Comparison of ENCODE assay signal across 1 cellular context in genomic region chrX:130268500-130269170, GRCh38.
TF ChIP-seq lines count a peak whose summit lies in the region.

ZNF280C (minus strand) TSS chrX:130268899; CDS start chrX:130260449, 8,450 bp downstream.

TF ChIP-seq in K562, 482 proteins besides CTCF, POLR2A, EP300 and RAD21 (continued from another document and continues in another):
- TF ChIP-seq PBX2 (CRISPR knock-in tag; IDR thresholded peaks at IDR 0.05; ENCODE audit: low read depth), result no peak
- 0 out of 2 replicates have a peak, but pooled peaks have one; percentile 23 for TF ChIP-seq PBX2 (tag; conservative IDR thresholded peaks at IDR 0.05; ENCODE audit: low read depth)
- no peak; the same call in 1 of the 2 replicates for TF ChIP-seq THAP12 (CRISPR knock-in tag; IDR thresholded peaks at IDR 0.05)
- no peak for TF ChIP-seq U2AF1 (optimal IDR thresholded peaks at IDR 0.05; ENCODE audit: low read depth, low read length)
- TF ChIP-seq TEAD4 (IDR thresholded peaks at IDR 0.05; ENCODE audit: low read length), result 0 out of 2 replicates have a peak, but pooled peaks have one; percentile 39
- no peak for TF ChIP-seq TEAD4 (CRISPR knock-in tag; IDR thresholded peaks at IDR 0.05; ENCODE audit: borderline replicate concordance)
- TF ChIP-seq CREBBP (IDR thresholded peaks at IDR 0.05; ENCODE audit: low read depth, low read length), result no peak
- no peak for TF ChIP-seq HMG20A (CRISPR knock-in tag; conservative IDR thresholded peaks at IDR 0.05)
- peak; percentile 85 for TF ChIP-seq TAF1 (IDR thresholded peaks at IDR 0.05; ENCODE audit: control insufficient read depth, extremely low read depth, insufficient read depth, low read length, severe bottlenecking)
- no peak for TF ChIP-seq CREB5 (CRISPR knock-in tag; IDR thresholded peaks at IDR 0.05)
- TF ChIP-seq HDAC8 (tag; IDR thresholded peaks at IDR 0.05), result no peak
- peak; percentile 66 for TF ChIP-seq ATF7 (IDR thresholded peaks at IDR 0.05)
- no peak for TF ChIP-seq DDX20 (tag; IDR thresholded peaks at IDR 0.05; ENCODE audit: low read depth)
- TF ChIP-seq SMARCC2 (IDR thresholded peaks at IDR 0.05; ENCODE audit: low read depth), result 0 out of 2 replicates have a peak, but pooled peaks have one; percentile 25
- no peak for TF ChIP-seq SP2 (IDR thresholded peaks at IDR 0.05; ENCODE audit: extremely low read depth, low read depth, low read length, poor library complexity, severe bottlenecking)
- no peak for TF ChIP-seq CHD7 (IDR thresholded peaks at IDR 0.05; ENCODE audit: low read depth, low read length)
- TF ChIP-seq CTBP1 (IDR thresholded peaks at IDR 0.05; ENCODE audit: borderline replicate concordance), result peak; percentile 67
- TF ChIP-seq NFE2L1 (tag; IDR thresholded peaks at IDR 0.05; ENCODE audit: borderline replicate concordance, low read depth), result no peak
- TF ChIP-seq RUNX1 (IDR thresholded peaks at IDR 0.05; ENCODE audit: low read depth), result no peak
- no peak for TF ChIP-seq ZSCAN32 (CRISPR knock-in tag; IDR thresholded peaks at IDR 0.05)
- no peak for TF ChIP-seq ZBTB17 (CRISPR knock-in tag; IDR thresholded peaks at IDR 0.05)
- TF ChIP-seq MLX (CRISPR knock-in tag; conservative IDR thresholded peaks at IDR 0.05), result no peak
- no peak for TF ChIP-seq MIER1 (IDR thresholded peaks at IDR 0.05; ENCODE audit: low read depth)
- no peak for TF ChIP-seq CLOCK (CRISPR knock-in tag; IDR thresholded peaks at IDR 0.05; ENCODE audit: borderline replicate concordance)
- TF ChIP-seq CREB1 (IDR thresholded peaks at IDR 0.05), result peak; percentile 15; the same call in 1 of the 2 replicates
- peak; percentile 64 for TF ChIP-seq CREB1 (CRISPR knock-in tag; IDR thresholded peaks at IDR 0.05)
- no peak for TF ChIP-seq TCF7 (IDR thresholded peaks at IDR 0.05; ENCODE audit: borderline replicate concordance)
- no peak for TF ChIP-seq SMC3 (conservative IDR thresholded peaks at IDR 0.05; ENCODE audit: insufficient read depth, low read depth, low read length)
- TF ChIP-seq HOMEZ (CRISPR knock-in tag; IDR thresholded peaks at IDR 0.05), result no peak
- TF ChIP-seq EWSR1 (IDR thresholded peaks at IDR 0.05; ENCODE audit: borderline replicate concordance, low read depth, partially characterized antibody), result no peak
- TF ChIP-seq ZNF175 (CRISPR knock-in tag; IDR thresholded peaks at IDR 0.05; ENCODE audit: low read depth), result peak; percentile 88; the same call in 1 of the 2 replicates
- no peak for TF ChIP-seq U2AF2 (optimal IDR thresholded peaks at IDR 0.05; ENCODE audit: low read depth, low read length)
- TF ChIP-seq ZBTB26 (CRISPR knock-in tag; IDR thresholded peaks at IDR 0.05), result no peak
